28 cellular contexts compared by ENCODE assay signal in the genomic region with DNA sequence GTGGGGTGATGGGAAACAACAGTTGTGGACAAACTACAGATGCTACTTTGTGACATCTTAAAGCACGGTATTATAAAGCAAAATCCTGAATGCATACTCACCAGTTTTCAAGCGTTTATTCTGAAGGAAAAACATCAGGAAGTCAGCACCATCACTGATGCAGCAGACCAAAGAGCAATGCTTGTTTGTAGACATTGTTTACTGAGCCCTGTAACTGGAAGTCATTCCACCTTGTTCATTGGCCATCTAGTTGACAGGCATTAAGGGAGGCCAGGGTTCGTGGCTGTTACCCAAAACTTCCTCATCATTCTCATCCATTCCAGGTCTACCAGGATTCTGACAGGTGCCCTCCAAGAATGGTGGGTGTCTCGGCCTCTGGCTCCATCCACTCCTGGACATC.
"Had no signal": no experiment of that assay in that cellular context is flagged by ENCODE, and none has a peak within 500 bp of the region (broad histone marks: within the 10 kb centered on the region; RNA-seq: fewer than 3 reads in every experiment).

No MANE protein-coding gene starts in this region.

- DNase-seq: colonic mucosa; cortex of kidney; dermis blood vessel endothelial cell; dorsolateral prefrontal cortex; effector CD4-positive, alpha-beta T cell; effector CD8-positive, alpha-beta T cell; effector memory CD4-positive, alpha-beta T cell; effector memory CD8-positive, alpha-beta T cell; endodermal cell; erythroblast; esophagus squamous epithelium; foreskin fibroblast; foreskin keratinocyte; foreskin melanocyte; gastrocnemius medialis; glutamatergic neuron; head of caudate nucleus; heart left ventricle; heart right ventricle had no signal

- FAIRE-seq: colon, endometrium, endothelial cell of umbilical vein, frontal cortex had no signal

- H3K36me3 ChIP-seq: colonic mucosa, esophagus muscularis mucosa, esophagus squamous epithelium, gastrocnemius medialis, gastroesophageal sphincter, heart left ventricle, heart right ventricle had no signal

- H3K27ac ChIP-seq: colonic mucosa, coronary artery, dorsolateral prefrontal cortex, epithelial cell of prostate, esophagus muscularis mucosa, esophagus squamous epithelium, foreskin keratinocyte, gastrocnemius medialis, gastroesophageal sphincter, heart left ventricle, heart right ventricle had no signal

- H3K27me3 ChIP-seq: colonic mucosa, foreskin keratinocyte had no signal

- ATAC-seq: effector memory CD8-positive, alpha-beta T cell; esophagus mucosa; foreskin keratinocyte; gastrocnemius medialis; gastroesophageal sphincter; heart left ventricle; heart right ventricle had no signal

- H3K4me3 ChIP-seq: colonic mucosa, coronary artery, dorsolateral prefrontal cortex, esophagus muscularis mucosa, esophagus squamous epithelium, gastrocnemius medialis, gastroesophageal sphincter, heart left ventricle, heart right ventricle had no signal

- H3K9me3 ChIP-seq: colonic mucosa, esophagus squamous epithelium, gastrocnemius medialis, gastroesophageal sphincter had no signal

- H3K4me1 ChIP-seq: colonic mucosa, esophagus muscularis mucosa, foreskin keratinocyte, gastrocnemius medialis, gastroesophageal sphincter had no signal
